10 cellular contexts compared by ENCODE assay signal in genomic region chr1:23627065-23627464, GRCh38.
DNase-seq lines count a peak whose midpoint lies in the region; ATAC-seq, FAIRE-seq and TF ChIP-seq lines count a peak whose summit lies in the region.
"Had no signal": no experiment of that assay in that cellular context is flagged by ENCODE, and none has a peak within 500 bp of the region (broad histone marks: within the 10 kb centered on the region; RNA-seq: fewer than 3 reads in every experiment).

No MANE protein-coding gene starts in this region.

- no peak overlapping the region for H4K8ac ChIP-seq in trophoblast cell (ENCODE audit: low read depth, low read length)

- BruUV-seq in PC-9 (replicated peaks; lab: Mats Ljungman, UMichigan) = no TSS peak

- H3K27ac Mint-ChIP-seq in central memory CD8-positive, alpha-beta T cell (ENCODE audit: low read depth) = no peak overlapping the region

- CTCF ChIA-PET in PC-9 (lab: Charles Lee) = interaction anchor here (0.6 to 1.0 kb wide), 4 partner anchors 10 to 259 kb away, joined by 3 to 5 read pairs (median 4); no protein-coding TSS in a partner anchor

- H3K4me2 ChIP-seq in PC-9 (peak overlapping the region; percentile 67), trophoblast cell (ENCODE audit: low read length) (no peak overlapping the region)

- H3K36me3 ChIP-seq in PC-9 (ENCODE audit: low read depth) = no peaks in the 10 kb centered on the region
- H3K36me3 ChIP-seq in trophoblast cell (ENCODE audit: control insufficient read depth in 1 of 2, insufficient read depth in 2 of 2, low read length in 2 of 2) = no peaks in the 10 kb centered on the region
- H3K36me3 ChIP-seq in ovary = no peaks in the 10 kb centered on the region

- H3K4me1 Mint-ChIP-seq in central memory CD8-positive, alpha-beta T cell = peaks cover 21% of the 10 kb centered on the region

- H3F3A ChIP-seq in PC-9 (ENCODE audit: insufficient read depth, low read depth) = peaks cover 5% of the 10 kb centered on the region; the same call in 1 of the 2 replicates

- H3K9me2 ChIP-seq in PC-9 (ENCODE audit: insufficient read depth) = no peaks in the 10 kb centered on the region

- H3K14ac ChIP-seq in trophoblast cell (ENCODE audit: low read length) = no peak overlapping the region

- no peak for DNase-seq in GM12891 (ENCODE audit: insufficient read length, low spot score)
- DNase-seq in PC-9 = peak; percentile 26 to 48
- no peak for DNase-seq in central memory CD8-positive, alpha-beta T cell (ENCODE audit: low spot score in 2 of 2)
- peak; percentile 49 to 63 for DNase-seq in trophoblast cell
- DNase-seq in nucleus accumbens (lab: John Stamatoyannopoulos, UW) = no peak
- no peak for DNase-seq in ovary
- DNase-seq in SW480 (ENCODE audit: low spot score) = no peak
- DNase-seq: Calu3, NCI-H2081 treated with DMSO at 0.1 percent for 48 hours had no signal

- H2BK12ac ChIP-seq in trophoblast cell (ENCODE audit: low read length) = no peak overlapping the region

- TF ChIP-seq CTCF in PC-9 (conservative IDR thresholded peaks at IDR 0.05) (no peak), ovary (IDR thresholded peaks at IDR 0.05) (no peak)

- no peak overlapping the region for H3K4ac ChIP-seq in trophoblast cell (ENCODE audit: low read depth, low read length)

- peak overlapping the region; percentile 69 for H3K4me3 Mint-ChIP-seq in central memory CD8-positive, alpha-beta T cell

- no peak overlapping the region for H3K23ac ChIP-seq in trophoblast cell (ENCODE audit: low read length)

- H3K18ac ChIP-seq in trophoblast cell (ENCODE audit: low read length) = no peak overlapping the region

- peaks cover 3% of the 10 kb centered on the region for H3K36me3 Mint-ChIP-seq in central memory CD8-positive, alpha-beta T cell (ENCODE audit: insufficient read depth)

- H2AFZ ChIP-seq in PC-9 (0 out of 2 replicates have a peak overlapping the region, but pooled peaks have one; percentile 61), trophoblast cell (ENCODE audit: insufficient read depth, low read length, poor library complexity) (no peak overlapping the region)

- H4K91ac ChIP-seq in trophoblast cell (ENCODE audit: low read depth, low read length) = no peak overlapping the region

- H3K9ac ChIP-seq in trophoblast cell (ENCODE audit: low read length) = no peak overlapping the region

- H4K12ac ChIP-seq in trophoblast cell (ENCODE audit: low read depth, low read length) = no peak overlapping the region

- H3K27ac ChIP-seq in PC-9 (no peak overlapping the region), trophoblast cell (ENCODE audit: low read depth, low read length) (no peak overlapping the region), ovary (no peak overlapping the region)

- TF ChIP-seq EP300 in ovary (IDR thresholded peaks at IDR 0.05) = no peak

- H3K9me3 Mint-ChIP-seq in central memory CD8-positive, alpha-beta T cell = peaks cover 6% of the 10 kb centered on the region

- H3K27me3 ChIP-seq in PC-9 (ENCODE audit: insufficient read depth, low read depth) = no peaks in the 10 kb centered on the region
- H3K27me3 ChIP-seq in trophoblast cell (ENCODE audit: insufficient read depth, low read length) = no peaks in the 10 kb centered on the region
- H3K27me3 ChIP-seq in ovary = no peaks in the 10 kb centered on the region

- no peak for ATAC-seq in central memory CD8-positive, alpha-beta T cell (replicated peaks; ENCODE audit: extremely low read depth, poor library complexity, severe bottlenecking)
- no peak for ATAC-seq in GM21737 (IDR thresholded peaks at IDR 0.05; ENCODE audit: unreplicated experiment)

- H3K79me1 ChIP-seq in trophoblast cell (ENCODE audit: low read length) = no peaks in the 10 kb centered on the region

- FAIRE-seq in GM12891 (lab: Jason Lieb, UNC) = peak; percentile 81

- H3K9me3 ChIP-seq in PC-9 (ENCODE audit: insufficient read depth, low read depth) = no peaks in the 10 kb centered on the region
- H3K9me3 ChIP-seq in trophoblast cell (ENCODE audit: insufficient read depth, low read depth, low read length) = peaks cover 1% of the 10 kb centered on the region
- H3K9me3 ChIP-seq in ovary = no peaks in the 10 kb centered on the region

- H3K79me2 ChIP-seq in PC-9 (ENCODE audit: low read depth) (no peaks in the 10 kb centered on the region), trophoblast cell (ENCODE audit: control insufficient read depth, insufficient read depth, low read length, poor library complexity) (no peaks in the 10 kb centered on the region)

- no peaks in the 10 kb centered on the region for H3K27me3 Mint-ChIP-seq in central memory CD8-positive, alpha-beta T cell

- no peak overlapping the region for H2BK5ac ChIP-seq in trophoblast cell (ENCODE audit: low read depth, low read length, poor library complexity)

- H3K4me1 ChIP-seq in PC-9 (replicated peaks; ENCODE audit: insufficient read depth) = no peaks in the 10 kb centered on the region; the same call in 1 of the 2 replicates
- H3K4me1 ChIP-seq in trophoblast cell (ENCODE audit: control insufficient read depth in 1 of 2, insufficient read depth in 2 of 2, low read length in 2 of 2) = peaks cover 3% of the 10 kb centered on the region in 2 experiments
- H3K4me1 ChIP-seq in ovary (ENCODE audit: insufficient read depth) = no peaks in the 10 kb centered on the region

- H4K20me1 ChIP-seq in PC-9 (ENCODE audit: insufficient read depth) = no peaks in the 10 kb centered on the region

- no CpG with 5 or more reads among the region's 8 CpGs for WGBS in trophoblast cell (ENCODE audit: extremely low coverage, insufficient coverage, insufficient read length)
- WGBS in ovary, 3 donors = 65 to 70% (median 67%) methylated on average over 8 of the region's 8 CpGs

- peak overlapping the region; percentile 20; the same call in 1 of the 2 replicates for H3K4me3 ChIP-seq in PC-9
- H3K4me3 ChIP-seq in trophoblast cell (ENCODE audit: low read depth, low read length) = no peak overlapping the region
- H3K4me3 ChIP-seq in ovary = no peak overlapping the region

- TF ChIP-seq POLR2A in GM12891 (IDR thresholded peaks at IDR 0.05; ENCODE audit: low read depth, low read length) (no peak), ovary (IDR thresholded peaks at IDR 0.05) (no peak)

- H2AK5ac ChIP-seq in trophoblast cell (ENCODE audit: low read length) = no peak overlapping the region

- H2BK120ac ChIP-seq in trophoblast cell (ENCODE audit: insufficient read depth, low read length, poor library complexity) = no peak overlapping the region

- POLR2A ChIA-PET in PC-9 (lab: Charles Lee; ENCODE audit: unreplicated experiment) = interaction anchor here (0.5 to 0.7 kb wide), 2 partner anchors 71 to 142 kb away, joined by 4 to 5 read pairs; no protein-coding TSS in a partner anchor

- intact Hi-C loops in PC-9 (cut with micrococcal nuclease; ENCODE audit: unreplicated experiment) = loop anchor here (1.0 kb wide), 1 partner anchor 68 kb away; the partner anchor contains the start of gene ID3
- intact Hi-C loops in ovary (cut with DNase I) = no loop called here

TF ChIP-seq in GM12891, 5 proteins besides CTCF, POLR2A, EP300 and RAD21:
- TF ChIP-seq POU2F2 (IDR thresholded peaks at IDR 0.05; ENCODE audit: low read depth, low read length) (no peak), PAX5 (IDR thresholded peaks at IDR 0.05; ENCODE audit: insufficient read depth, low read length, severe bottlenecking) (no peak), POLR2AphosphoS5 (IDR thresholded peaks at IDR 0.05; ENCODE audit: low read depth, low read length) (no peak), SPI1 (IDR thresholded peaks at IDR 0.05; ENCODE audit: low read depth, low read length) (no peak; the same call in 1 of the 2 replicates), TAF1 (IDR thresholded peaks at IDR 0.05; ENCODE audit: low read depth, low read length) (no peak)

Comparison
In these comparisons a context has a peak if more than half of its experiments do, and no peak if none do; other contexts are left out.
1. DNase-seq: peak in PC-9 (2 of 2) and trophoblast cell (2 of 2); none in GM12891 (single experiment), central memory CD8-positive, alpha-beta T cell (0 of 2), nucleus accumbens (0 of 56), ovary (0 of 5) and SW480 (single experiment).